ENCODE assay signal across 22 cellular contexts in the genomic region with DNA sequence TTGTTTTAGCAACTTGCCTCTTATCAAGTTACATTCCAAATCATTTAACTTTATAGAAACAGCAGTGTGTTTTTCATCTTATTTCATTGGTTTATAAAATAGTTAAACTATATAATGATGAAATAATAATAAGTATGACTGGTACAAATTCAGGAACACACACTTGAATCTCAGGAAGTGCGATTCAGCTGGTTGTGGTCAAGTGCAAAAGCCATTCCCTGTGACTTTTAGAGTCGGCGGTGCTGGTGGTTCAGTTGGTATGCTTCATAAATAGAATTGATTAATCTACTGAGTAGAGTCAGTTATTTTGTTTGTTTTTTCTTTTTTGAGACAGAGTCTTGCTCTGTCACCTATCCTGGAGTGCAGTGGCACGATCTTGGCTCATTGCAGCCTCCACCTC. TPM values are rescaled to one million over a fixed set of nuclear protein-coding genes. Genes with fewer than 3 reads are reported as not detected.
DNase-seq lines count a peak whose midpoint lies in the region; ATAC-seq and TF ChIP-seq lines count a peak whose summit lies in the region.
"Had no signal": no experiment of that assay in that cellular context is flagged by ENCODE, and none has a peak within 500 bp of the region (broad histone marks: within the 10 kb centered on the region; RNA-seq: fewer than 3 reads in every experiment).

No MANE protein-coding gene starts in this region.

- no peak overlapping the region for H2BK120ac ChIP-seq in mesendoderm (ENCODE audit: low read depth, low read length)

- no CpG with 5 or more reads among the region's 4 CpGs for WGBS in mesendoderm (ENCODE audit: extremely low coverage, insufficient coverage, low lambda C conversion rate)
- 78 to 95% methylated on average over 4 of the region's 4 CpGs for WGBS in sigmoid colon, 2 donors

- H3K27ac ChIP-seq in BLaER1 (no peak overlapping the region; the same call in 1 of the 2 replicates), mesendoderm (ENCODE audit: low read depth, low read length) (peak overlapping the region; percentile 35), uterus (no peak overlapping the region), sigmoid colon (no peak overlapping the region)
- H3K27ac ChIP-seq: thoracic aorta had no signal

- H3K9ac ChIP-seq in BLaER1 (no peak overlapping the region), mesendoderm (ENCODE audit: low read length) (no peak overlapping the region)

- H3K9me3 ChIP-seq in BLaER1, result peaks cover 17% of the 10 kb centered on the region
- H3K9me3 ChIP-seq in uterus, result no peaks in the 10 kb centered on the region
- no peaks in the 10 kb centered on the region for H3K9me3 ChIP-seq in sigmoid colon
- H3K9me3 ChIP-seq: thoracic aorta had no signal

- H3K79me1 ChIP-seq in mesendoderm (ENCODE audit: low read length), result peaks cover 1% of the 10 kb centered on the region

- TF ChIP-seq CTCF in astrocyte of the spinal cord (IDR thresholded peaks at IDR 0.05; ENCODE audit: low read depth, low read length), result no peak
- no peak for TF ChIP-seq CTCF in uterus (IDR thresholded peaks at IDR 0.05)
- no peak for TF ChIP-seq CTCF in sigmoid colon (IDR thresholded peaks at IDR 0.05)

- TF ChIP-seq EP300 in sigmoid colon (IDR thresholded peaks at IDR 0.05), result no peak

- no peak overlapping the region for H2BK15ac ChIP-seq in mesendoderm (replicated peaks; ENCODE audit: low read depth)

- no peak overlapping the region for H3K4ac ChIP-seq in mesendoderm (ENCODE audit: low read depth, low read length)

- H3K4me3 ChIP-seq in BLaER1 (no peak overlapping the region), astrocyte of the spinal cord (ENCODE audit: low read depth, low read length) (no peak overlapping the region), mesendoderm (ENCODE audit: low read length) (no peak overlapping the region), uterus (no peak overlapping the region), sigmoid colon (no peak overlapping the region), H7 (ENCODE audit: insufficient read depth, low read depth, low read length) (no peak overlapping the region)
- H3K4me3 ChIP-seq: thoracic aorta had no signal

- peak overlapping the region; percentile 44 for H3K56ac ChIP-seq in mesendoderm (ENCODE audit: low read length)

- H3K4me1 ChIP-seq in BLaER1 (peaks cover 29% of the 10 kb centered on the region), mesendoderm (ENCODE audit: control insufficient read depth, low read depth, low read length) (peaks cover 6% of the 10 kb centered on the region), uterus (no peaks in the 10 kb centered on the region), sigmoid colon (no peaks in the 10 kb centered on the region)

- H3K23ac ChIP-seq in mesendoderm (ENCODE audit: low read length), result no peak overlapping the region

- H4K20me1 ChIP-seq in BLaER1, result no peaks in the 10 kb centered on the region

- no peak overlapping the region for H2AK5ac ChIP-seq in mesendoderm (ENCODE audit: low read length)

- H2BK5ac ChIP-seq in mesendoderm (ENCODE audit: low read length), result no peak overlapping the region

- H4K8ac ChIP-seq in mesendoderm (ENCODE audit: low read depth, low read length), result no peak overlapping the region

- H3K4me2 ChIP-seq in BLaER1, result peak overlapping the region; percentile 36
- H3K4me2 ChIP-seq in mesendoderm (ENCODE audit: low read length), result no peak overlapping the region

- ATAC-seq in HG02981 (IDR thresholded peaks at IDR 0.05; ENCODE audit: unreplicated experiment), result no peak
- ATAC-seq: esophagus mucosa; stimulated activated naive CD8-positive, alpha-beta T cell treated with anti-CD3 and anti-CD28 coated beads, Interleukin-15, Interleukin-2, amounts not matched to agents 100 U/mL and 50 U/mL, for 24 hours had no signal

- TF ChIP-seq POLR2A in uterus (IDR thresholded peaks at IDR 0.05), result no peak
- no peak for TF ChIP-seq POLR2A in sigmoid colon (IDR thresholded peaks at IDR 0.05)

- H3K18ac ChIP-seq in mesendoderm (ENCODE audit: low read length), result no peak overlapping the region

- in situ Hi-C loops in astrocyte of the spinal cord (cut with HindIII; ENCODE audit: low sequenced_read_pairs), result no loop called here

- DNase-seq in HCEC 1CT, result peak; percentile 7
- peak; percentile 29 for DNase-seq in astrocyte of the spinal cord (ENCODE audit: low read depth, low spot score)
- no peak for DNase-seq in mesendoderm
- no peak for DNase-seq in uterus
- no peak for DNase-seq in sigmoid colon
- DNase-seq in H7, result no peak
- DNase-seq: activated CD4-positive, alpha-beta memory T cell treated with anti-CD3 and anti-CD28 coated beads, Interleukin-2, amount 10 ng/mL, durations not matched to agents 7 days and 5 days; C1 segment of cervical spinal cord; Calu3; DND-41; effector CD8-positive, alpha-beta T cell; mammary epithelial cell; NCI-H2081 treated with DMSO at 0.1 percent for 48 hours; NCI-H345; NCI-H774; nucleus accumbens; stimulated activated CD4-positive, alpha-beta T cell treated with anti-CD3 and anti-CD28 coated beads, Interleukin-4, amount 100 ng/mL, for 4 hours; stimulated activated naive CD8-positive, alpha-beta T cell treated with anti-CD3 and anti-CD28 coated beads, Interleukin-15, Interleukin-2, amounts not matched to agents 100 U/mL and 50 U/mL, for 24 hours had no signal

- intact Hi-C loops in uterus (cut with DNase I; ENCODE audit: low total_unique reads), result no loop called here
- intact Hi-C loops in sigmoid colon (cut with DNase I), result no loop called here

- H3K79me2 ChIP-seq in mesendoderm (ENCODE audit: control insufficient read depth, insufficient read depth, low read length), result no peaks in the 10 kb centered on the region

- H4K5ac ChIP-seq in mesendoderm (ENCODE audit: low read length), result no peak overlapping the region

- H3K27me3 ChIP-seq in BLaER1 (no peaks in the 10 kb centered on the region), mesendoderm (ENCODE audit: insufficient read depth, low read length, poor library complexity) (no peaks in the 10 kb centered on the region), uterus (no peaks in the 10 kb centered on the region), sigmoid colon (no peaks in the 10 kb centered on the region), H7 (ENCODE audit: control insufficient read depth, insufficient read depth, low read length) (no peaks in the 10 kb centered on the region)

- H3K36me3 ChIP-seq in BLaER1 (peaks cover 85% of the 10 kb centered on the region), mesendoderm (ENCODE audit: control insufficient read depth, insufficient read depth, low read length) (peaks cover 1% of the 10 kb centered on the region), uterus (no peaks in the 10 kb centered on the region), sigmoid colon (peaks cover 7 to 93% (median 13%) of the 10 kb centered on the region in 4 donors), H7 (replicated peaks; ENCODE audit: control insufficient read depth, insufficient read depth, low read length) (peaks cover 16% of the 10 kb centered on the region)

RNA-seq across cellular contexts. Expression of a gene that starts 22.7 kb away (rescaled TPM):
- polyA plus RNA-seq in mesendoderm (2013, experiment 1 of 2), result 32.1 TPM
- polyA plus RNA-seq in mesendoderm (2013, experiment 2 of 2), result 32.5 TPM
- total RNA-seq in uterus (10 to 100 TPM; 24.3 to 83.0 (median 68.7) TPM), sigmoid colon (10 to 100 TPM; 38.5 to 44.6 (median 40.4) TPM)
- polyA plus RNA-seq in sigmoid colon, result 10 to 100 TPM; 21.6 to 36.3 (median 23.7) TPM
- total RNA-seq in H7 (2014; rRNA removed; shearing (Covaris generic)), result 31.2 and 50.9 TPM in 2 replicates

Comparison
In these comparisons a context has a peak if more than half of its experiments do, and no peak if none do; other contexts are left out.
1. DNase-seq: peak in HCEC 1CT (single experiment) and astrocyte of the spinal cord (single experiment); none in mesendoderm (single experiment), uterus (0 of 2), sigmoid colon (single experiment) and H7 (single experiment).